8 cellular contexts compared by ENCODE assay signal in genomic region chr17:17710728-17711541, GRCh38. TPM values are rescaled to one million over a fixed set of nuclear protein-coding genes. Genes with fewer than 3 reads are reported as not detected.
DNase-seq lines count a peak whose midpoint lies in the region; ATAC-seq and TF ChIP-seq lines count a peak whose summit lies in the region.

No MANE protein-coding gene starts in this region.

- CTCF ChIA-PET in IMR-90 (lab: Yijun Ruan, JAX) = interaction anchor here (0.5 to 0.6 kb wide), 2 partner anchors 37 to 1641 kb away, joined by 3 to 8 read pairs; no protein-coding TSS in a partner anchor

- peak overlapping the region; percentile 96 for H3K14ac ChIP-seq in IMR-90 (replicated peaks; ENCODE audit: low read depth, low read length)

- WGBS in IMR-90 (ENCODE audit: extremely low coverage in 2 of 2, insufficient read length in 1 of 2), 2 experiments = 20% methylated on average over 5 of the region's 16 CpGs; no CpG with 5 or more reads in 1 of the 2 experiments

- H4K5ac ChIP-seq in IMR-90 (ENCODE audit: low read depth, low read length) = peak overlapping the region; percentile 82

- no TSS peak for BruUV-seq in IMR-90 (replicated peaks; lab: Mats Ljungman, UMichigan)

- in situ Hi-C loops in ACHN (cut with HindIII; ENCODE audit: low pct_ligation_motif_present, low pct_unique_long_range_greater_than_20kb, low sequenced_read_pairs) (no loop called here), IMR-90 (cut with MboI; ENCODE audit: low sequenced_read_pairs) (no loop called here), gastrocnemius medialis (cut with MboI; ENCODE audit: low sequenced_read_pairs in 4 of 4) (loop anchor here in 1 of 4 donors (25.0 kb wide), 1 partner anchor 99 kb away; no protein-coding TSS in a partner anchor)

- H4K91ac ChIP-seq in IMR-90 (ENCODE audit: insufficient read depth, low read depth, low read length) = peak overlapping the region; percentile 95

- dilution Hi-C loops in IMR-90 (cut with HindIII; ENCODE audit: low sequenced_read_pairs, unreplicated experiment) = no loop called here

- H3K27me3 ChIP-seq in IMR-90 (ENCODE audit: control insufficient read depth, insufficient read depth, low read length) (no peaks in the 10 kb centered on the region), gastrocnemius medialis (no peaks in the 10 kb centered on the region)

- peak overlapping the region; percentile 55 for H3K4me2 ChIP-seq in IMR-90 (ENCODE audit: low read depth, low read length)

- peaks cover 94% of the 10 kb centered on the region for H4K20me1 ChIP-seq in IMR-90 (ENCODE audit: insufficient read depth, low read length)

- DNase-seq in ACHN (peak; percentile 96), IMR-90 (peak; percentile 93), coronary artery (ENCODE audit: low spot score) (peak; percentile 81), mucosa of gallbladder (ENCODE audit: low spot score) (peak; percentile 92), NCI-H2227 (lab: John Stamatoyannopoulos, UW; ENCODE audit: unreplicated experiment) (no peak), gastrocnemius medialis (no peak), activated T-cell treated with anti-CD3 and anti-CD28 coated beads for 4 hours (no peak)
- DNase-seq in activated CD4-positive, CD25-positive, alpha-beta regulatory T cell treated with anti-CD3 and anti-CD28 coated beads, Interleukin-2, amount 50 U/mL, for 72 hours = no peak

- peak overlapping the region; percentile 87; the same call in 2 of the 3 replicates for H2BK15ac ChIP-seq in IMR-90 (ENCODE audit: low read depth, low read length)

- H2BK20ac ChIP-seq in IMR-90 (ENCODE audit: low read depth, low read length) = peak overlapping the region; percentile 80

- POLR2A ChIA-PET in IMR-90 (lab: Charles Lee; ENCODE audit: unreplicated experiment) = no interaction called here

- H3K4me1 ChIP-seq in IMR-90 (ENCODE audit: control insufficient read depth, insufficient read depth, low read length) (peaks cover 63% of the 10 kb centered on the region), gastrocnemius medialis (peaks cover 7 to 14% of the 10 kb centered on the region in 2 donors)

- peaks cover 3% of the 10 kb centered on the region; the same call in 1 of the 2 replicates for H3K36me3 ChIP-seq in IMR-90 (ENCODE audit: control insufficient read depth, insufficient read depth, low read length)
- H3K36me3 ChIP-seq in gastrocnemius medialis = no peaks in the 10 kb centered on the region

- peak overlapping the region; percentile 89 for H2BK5ac ChIP-seq in IMR-90 (ENCODE audit: low read depth, low read length, poor library complexity, severe bottlenecking)

- peak overlapping the region; percentile 67 for H2AFZ ChIP-seq in IMR-90 (replicated peaks; ENCODE audit: low read length, poor library complexity)

- H4K8ac ChIP-seq in IMR-90 (ENCODE audit: low read depth in 2 of 2, low read length in 2 of 2) = peak overlapping the region; percentile 54 to 70

- TF ChIP-seq CTCF in IMR-90 (conservative IDR thresholded peaks at IDR 0.05; ENCODE audit: low read depth, low read length) (no peak), coronary artery (IDR thresholded peaks at IDR 0.05) (no peak), gastrocnemius medialis (IDR thresholded peaks at IDR 0.05 in 4 of 5, conservative IDR thresholded peaks at IDR 0.05 in 1 of 5) (no peak)

- TF ChIP-seq POLR2A in IMR-90 (IDR thresholded peaks at IDR 0.05; ENCODE audit: low read depth, low read length) (no peak), gastrocnemius medialis (IDR thresholded peaks at IDR 0.05) (no peak)

- peak overlapping the region; percentile 94 for H2AK9ac ChIP-seq in IMR-90 (replicated peaks; ENCODE audit: low read depth, low read length, poor library complexity)

- H3K79me1 ChIP-seq in IMR-90 (ENCODE audit: low read depth in 1 of 2, low read length in 2 of 2) = peaks cover 52 to 97% of the 10 kb centered on the region in 2 experiments

- no peak for TF ChIP-seq RAD21 in IMR-90 (IDR thresholded peaks at IDR 0.05; ENCODE audit: low read length)

- peak overlapping the region; percentile 82 for H3K18ac ChIP-seq in IMR-90 (ENCODE audit: low read depth, low read length)

- peak overlapping the region; percentile 99 for H2AK5ac ChIP-seq in IMR-90 (ENCODE audit: low read depth, low read length)

- H3K27ac ChIP-seq in IMR-90 (ENCODE audit: insufficient read depth, low read length) (peak overlapping the region; percentile 80), coronary artery (peak overlapping the region; percentile 40 to 72), gastrocnemius medialis (no peak overlapping the region)

- H3K23ac ChIP-seq in IMR-90 (ENCODE audit: low read depth, low read length) = peak overlapping the region; percentile 99

- H2BK120ac ChIP-seq in IMR-90 (ENCODE audit: low read depth, low read length) = peak overlapping the region; percentile 98

- H3K9me1 ChIP-seq in IMR-90 (ENCODE audit: insufficient read depth, low read length) = peaks cover 56% of the 10 kb centered on the region

- H3K4me3 ChIP-seq in IMR-90 (ENCODE audit: insufficient read depth, low read depth, low read length) (no peak overlapping the region), coronary artery (no peak overlapping the region), gastrocnemius medialis (no peak overlapping the region)

- no peaks in the 10 kb centered on the region for H3K9me3 ChIP-seq in IMR-90 (ENCODE audit: control insufficient read depth, insufficient read depth, low read length)
- H3K9me3 ChIP-seq in gastrocnemius medialis = no peaks in the 10 kb centered on the region

- ATAC-seq in IMR-90 (ENCODE audit: low read depth) (peak; percentile 74), gastrocnemius medialis (no peak)

- intact Hi-C loops in IMR-90 (cut with micrococcal nuclease) = no loop called here
- intact Hi-C loops in gastrocnemius medialis (cut with DNase I; ENCODE audit: low total_unique reads) = no loop called here

- peak overlapping the region; percentile 61 for H3K56ac ChIP-seq in IMR-90 (ENCODE audit: extremely low read depth, insufficient read depth, low read length)

- peak overlapping the region; percentile 98 for H3K4ac ChIP-seq in IMR-90 (ENCODE audit: low read depth, low read length)

- peak overlapping the region; percentile 37 for H3K9ac ChIP-seq in IMR-90 (ENCODE audit: low read depth, low read length)

TF ChIP-seq in IMR-90, 13 proteins besides CTCF, POLR2A, EP300 and RAD21:
- TF ChIP-seq MXI1 (IDR thresholded peaks at IDR 0.05; ENCODE audit: borderline replicate concordance, low read depth, low read length) (peak; percentile 12; the same call in 1 of the 2 replicates), BHLHE40 (IDR thresholded peaks at IDR 0.05; ENCODE audit: low read depth, low read length) (no peak), ELK1 (IDR thresholded peaks at IDR 0.05; ENCODE audit: borderline replicate concordance, low read depth, low read length) (no peak), CHD1 (IDR thresholded peaks at IDR 0.05; ENCODE audit: low read depth, low read length) (no peak), RFX5 (IDR thresholded peaks at IDR 0.05; ENCODE audit: low read depth, low read length) (no peak), FOS (IDR thresholded peaks at IDR 0.05; ENCODE audit: low read depth, low read length) (peak; percentile 95), USF2 (IDR thresholded peaks at IDR 0.05; ENCODE audit: low read depth, low read length) (no peak), MAZ (IDR thresholded peaks at IDR 0.05; ENCODE audit: borderline replicate concordance, low read depth, low read length) (peak; percentile 98), CEBPB (IDR thresholded peaks at IDR 0.05; ENCODE audit: low read depth, low read length) (no peak), RCOR1 (IDR thresholded peaks at IDR 0.05; ENCODE audit: insufficient replicate concordance, low read length) (no peak), MAFK (IDR thresholded peaks at IDR 0.05; ENCODE audit: low read depth, low read length) (no peak), NFE2L2 (IDR thresholded peaks at IDR 0.05; ENCODE audit: low read depth, low read length) (0 out of 2 replicates have a peak, but pooled peaks have one; percentile 13), SMC3 (IDR thresholded peaks at IDR 0.05; ENCODE audit: low read depth, low read length) (no peak)

RNA-seq across cellular contexts. Expression of gene RAI1, which starts 29.7 kb away (rescaled TPM):
- total RNA-seq in IMR-90 (2012; rRNA removed) (1.8 and 1.9 TPM in 2 replicates), mucosa of gallbladder (60.3 TPM), gastrocnemius medialis (1 to 10 TPM; 2.1 to 6.7 (median 4.3) TPM)
- polyA plus RNA-seq in IMR-90 (2012; rRNA removed) = 10.5 and 14.0 TPM in 2 replicates
- 5.5 and 10.5 TPM in 2 replicates for polyA plus RNA-seq in IMR-90 (2012; cell fraction: cytosol; rRNA removed)
- polyA plus RNA-seq in IMR-90 (2012; cell fraction: nucleus; rRNA removed; ENCODE audit: low replicate concordance) = 18.8 and 32.7 TPM in 2 replicates

Comparison
In these comparisons a context has a peak if more than half of its experiments do, and no peak if none do; other contexts are left out.
1. DNase-seq: peak in ACHN (single experiment), IMR-90 (single experiment), coronary artery (single experiment) and mucosa of gallbladder (single experiment); none in NCI-H2227 (single experiment), activated CD4-positive, CD25-positive, alpha-beta regulatory T cell treated with anti-CD3 and anti-CD28 coated beads, Interleukin-2, amount 50 U/mL, for 72 hours (single experiment), gastrocnemius medialis (0 of 2) and activated T-cell treated with anti-CD3 and anti-CD28 coated beads for 4 hours (single experiment).
2. H3K27ac ChIP-seq: peak in IMR-90 (single experiment) and coronary artery (2 of 2); none in gastrocnemius medialis (0 of 4).